8 cellular contexts compared by ENCODE assay signal in genomic region chr3:132722165-132723023, GRCh38. TPM values are rescaled to one million over a fixed set of nuclear protein-coding genes. Genes with fewer than 3 reads are reported as not detected.
DNase-seq lines count a peak whose midpoint lies in the region; ATAC-seq and TF ChIP-seq lines count a peak whose summit lies in the region.

Gene NPHP3 (minus strand): TSS chr3:132722409. CDS start chr3:132722355, 54 bp downstream.

- H3K9ac ChIP-seq in adipocyte (ENCODE audit: low read length), result peak within 1 kb of the TSS; percentile 92

- TF ChIP-seq EP300 in upper lobe of left lung (IDR thresholded peaks at IDR 0.05), result no peak

- H3K27me3 ChIP-seq in adipocyte (replicated peaks; ENCODE audit: control insufficient read depth, insufficient read depth, low read length) (no peaks in the 10 kb centered on the region), cardiac muscle cell (no peaks in the 10 kb centered on the region), upper lobe of left lung (no peaks in the 10 kb centered on the region)

- H3K4me1 ChIP-seq in adipocyte (ENCODE audit: control insufficient read depth, insufficient read depth, low read length), result peaks cover 29% of the 10 kb centered on the region
- peaks cover 6% of the 10 kb centered on the region for H3K4me1 ChIP-seq in cardiac muscle cell (ENCODE audit: low read depth)
- peaks cover 16 to 35% (median 29%) of the 10 kb centered on the region in 4 donors for H3K4me1 ChIP-seq in upper lobe of left lung

- H3K27ac ChIP-seq in cardiac muscle cell, result peak within 1 kb of the TSS; percentile 97
- H3K27ac ChIP-seq in upper lobe of left lung, result peak within 1 kb of the TSS; percentile 96 to 97 (median 97)

- H3K4me3 ChIP-seq in GM12875 (ENCODE audit: low read depth, low read length) (peak within 1 kb of the TSS; percentile 87), adipocyte (ENCODE audit: low read length) (peak within 1 kb of the TSS; percentile 95), cardiac muscle cell (peak within 1 kb of the TSS; percentile 92), upper lobe of left lung (peak within 1 kb of the TSS; percentile 58 to 96 (median 94))

- H3K36me3 ChIP-seq in adipocyte (ENCODE audit: control insufficient read depth, insufficient read depth, low read length, severe bottlenecking) (peaks cover 8% of the 10 kb centered on the region), cardiac muscle cell (peaks cover 12% of the 10 kb centered on the region), upper lobe of left lung (peaks cover 0 to 14% (median 3%) of the 10 kb centered on the region in 4 donors)

- DNase-seq in NCI-H1417 treated with DMSO at 0.1 percent for 48 hours (lab: John Stamatoyannopoulos, UW) (peak; percentile 37), T follicular helper cell (ENCODE audit: low read depth) (peak; percentile 99), adipocyte (ENCODE audit: low read depth) (peak; percentile 98), cardiac muscle cell (ENCODE audit: low read depth in 1 of 2, low spot score in 1 of 2) (peak; percentile 97 to 99), pons (ENCODE audit: low spot score) (peak; percentile 95), upper lobe of left lung (peak; percentile 98)

- peak; percentile 47 to 94 (median 80) for TF ChIP-seq POLR2A in upper lobe of left lung (IDR thresholded peaks at IDR 0.05)

- ATAC-seq in HG02763 (IDR thresholded peaks at IDR 0.05; ENCODE audit: unreplicated experiment) (peak; percentile 83), upper lobe of left lung (ENCODE audit: low FRiP score in 2 of 2) (peak; percentile 95 to 97)

- no peak for TF ChIP-seq CTCF in GM12875 (IDR thresholded peaks at IDR 0.05; ENCODE audit: borderline replicate concordance, insufficient read depth, low read depth, low read length)
- no peak for TF ChIP-seq CTCF in cardiac muscle cell (IDR thresholded peaks at IDR 0.05; ENCODE audit: low read depth, low read length)
- TF ChIP-seq CTCF in upper lobe of left lung (IDR thresholded peaks at IDR 0.05), result peak in 3 of 6 experiments; percentile 36 to 56 (median 45)

- 1% methylated on average over 21 of the region's 96 CpGs for WGBS in upper lobe of left lung, 2 donors

- no peaks in the 10 kb centered on the region for H3K9me3 ChIP-seq in adipocyte (ENCODE audit: control insufficient read depth, low read length)
- no peaks in the 10 kb centered on the region for H3K9me3 ChIP-seq in cardiac muscle cell (ENCODE audit: low read depth)
- H3K9me3 ChIP-seq in upper lobe of left lung, result no peaks in the 10 kb centered on the region

RNA-seq across cellular contexts. Expression of gene NPHP3, which starts in this region (rescaled TPM):
- total RNA-seq in cardiac muscle cell, result 28.1 and 74.1 TPM in 2 replicates
- polyA plus RNA-seq in cardiac muscle cell, result 20.5 and 21.1 TPM in 2 replicates
- total RNA-seq in upper lobe of left lung, result 10 to 100 TPM; 21.1 to 78.6 (median 30.7) TPM

Comparison
In these comparisons a context has a peak if more than half of its experiments do, and no peak if none do; other contexts are left out.
1. Peak in every context shown above with its lines: DNase-seq, ATAC-seq, H3K4me3 ChIP-seq and H3K27ac ChIP-seq.
2. DNase-seq: peak in every context shown above with its lines; median percentile 99 in T follicular helper cell; 98 in adipocyte; 98 in cardiac muscle cell; 98 in upper lobe of left lung; 95 in pons; 37 in NCI-H1417 treated with DMSO at 0.1 percent for 48 hours.